Comparison of ENCODE assay signal across 8 cellular contexts in the genomic region with DNA sequence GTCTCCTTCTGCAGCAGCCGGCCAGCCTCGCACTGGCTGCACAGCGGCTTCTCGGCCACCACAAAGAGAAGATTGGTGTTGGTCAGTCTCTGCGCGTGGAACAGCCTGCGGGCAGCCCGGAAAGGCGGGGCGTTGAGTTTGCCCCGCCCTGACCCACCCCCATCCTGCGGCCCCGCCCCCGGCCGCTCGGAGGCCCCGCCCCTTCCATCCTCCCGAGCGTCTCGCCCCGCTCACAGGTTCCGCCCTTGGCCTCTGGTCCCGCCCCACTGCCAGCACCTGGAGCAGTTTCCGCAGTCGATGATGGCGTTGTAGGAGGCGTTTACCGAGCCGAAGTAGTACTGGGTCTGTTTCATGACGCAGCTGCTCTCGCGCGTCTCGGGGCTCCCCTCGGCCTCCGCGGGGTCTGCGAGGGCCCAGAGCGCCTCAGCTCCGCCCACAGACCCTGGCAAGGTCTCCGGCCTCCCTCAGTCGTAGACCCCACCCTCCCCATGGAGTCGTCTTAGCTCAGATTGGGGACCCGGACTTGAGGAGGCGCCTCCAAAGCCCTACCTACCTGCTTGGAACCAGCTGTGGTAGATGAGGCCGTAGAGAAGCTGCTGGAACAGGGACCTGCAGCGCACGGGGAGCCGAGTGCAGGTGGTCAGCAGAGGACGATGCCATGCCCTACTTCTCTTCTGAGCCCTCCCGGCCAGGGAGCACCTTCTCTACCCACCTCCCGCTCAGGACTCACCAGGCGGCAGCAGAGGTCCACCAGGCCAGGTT. TPM values are rescaled to one million over a fixed set of nuclear protein-coding genes. Genes with fewer than 3 reads are reported as not detected.
DNase-seq lines count a peak whose midpoint lies in the region; ATAC-seq and TF ChIP-seq lines count a peak whose summit lies in the region.

No MANE protein-coding gene starts in this region.

- peak; percentile 81 for DNase-seq in ELF-1 (ENCODE audit: low read depth, low spot score)
- DNase-seq in LoVo (ENCODE audit: low spot score) = peak; percentile 91
- peak; percentile 87 to 95 (median 89) for DNase-seq in activated CD4-positive, CD25-positive, alpha-beta regulatory T cell (lab: John Stamatoyannopoulos, UW)
- DNase-seq in cardiac fibroblast (ENCODE audit: low read depth in 2 of 2) = peak; percentile 65 to 73
- DNase-seq in kidney epithelial cell (ENCODE audit: low read depth) = peak; percentile 41
- DNase-seq in stimulated activated CD4-positive, alpha-beta T cell treated with anti-CD3 and anti-CD28 coated beads, Interleukin-1b, Interleukin-23, amount 100 ng/mL, for 24 hours (ENCODE audit: low read depth in 4 of 4, low spot score in 1 of 4) = peak; percentile 84 to 92 (median 89)
- no peak for DNase-seq in H4 (ENCODE audit: low spot score)

- no peaks in the 10 kb centered on the region for H3K36me3 ChIP-seq in kidney epithelial cell (ENCODE audit: control insufficient read depth, insufficient read depth, low read length)

- H3K4me3 ChIP-seq in cardiac fibroblast (replicated peaks in 1 of 2; ENCODE audit: low read depth in 2 of 2, low read length in 2 of 2) = peak overlapping the region; percentile 47 to 50
- H3K4me3 ChIP-seq in kidney epithelial cell (ENCODE audit: low read depth, low read length) = peak overlapping the region; percentile 43

- TF ChIP-seq CTCF in cardiac fibroblast (IDR thresholded peaks at IDR 0.05; ENCODE audit: low read depth, low read length) (no peak), kidney epithelial cell (IDR thresholded peaks at IDR 0.05; ENCODE audit: insufficient read depth, low read length, poor library complexity, severe bottlenecking) (no peak)

- peaks cover 12% of the 10 kb centered on the region for H3K27me3 ChIP-seq in kidney epithelial cell (ENCODE audit: control insufficient read depth, insufficient read depth, low read length)

- peak; percentile 76 for ATAC-seq in GM21825 (IDR thresholded peaks at IDR 0.05; ENCODE audit: unreplicated experiment)

RNA-seq across cellular contexts. Expression of a gene that starts 5.9 kb away (rescaled TPM):
- 82.5 and 90.0 TPM in 2 replicates for total RNA-seq in kidney epithelial cell
- 21.3 and 22.1 TPM in 2 replicates for total RNA-seq in H4 (2014; rRNA removed; shearing (Covaris generic))

RNA-seq across cellular contexts. Expression of a gene that starts 14.6 kb away (rescaled TPM):
- 22.3 and 24.0 TPM in 2 replicates for total RNA-seq in kidney epithelial cell
- 24.2 and 47.5 TPM in 2 replicates for total RNA-seq in H4 (2014; rRNA removed; shearing (Covaris generic))

RNA-seq across cellular contexts. Expression of a gene that starts 14.7 kb away (rescaled TPM):
- total RNA-seq in kidney epithelial cell = 18.0 and 19.0 TPM in 2 replicates
- total RNA-seq in H4 (2014; rRNA removed; shearing (Covaris generic)) = 18.2 and 27.8 TPM in 2 replicates

RNA-seq across cellular contexts. Expression of a gene that starts 19.7 kb away (rescaled TPM):
- total RNA-seq in kidney epithelial cell = 1.7 TPM in 1 of 2 replicates, not detected in the other
- 0.08 TPM in 1 of 2 replicates, not detected in the other for total RNA-seq in H4 (2014; rRNA removed; shearing (Covaris generic))

RNA-seq across cellular contexts. Expression of a gene that starts 24.6 kb away (rescaled TPM):
- 16.6 and 19.9 TPM in 2 replicates for total RNA-seq in kidney epithelial cell
- total RNA-seq in H4 (2014; rRNA removed; shearing (Covaris generic)) = 4.2 and 7.7 TPM in 2 replicates
